ENCODE assay signal across 7 cellular contexts in genomic region chr12:15788266-15789214, GRCh38. TPM values are rescaled to one million over a fixed set of nuclear protein-coding genes. Genes with fewer than 3 reads are reported as not detected.
DNase-seq lines count a peak whose midpoint lies in the region; ATAC-seq, FAIRE-seq and TF ChIP-seq lines count a peak whose summit lies in the region.

No MANE protein-coding gene starts in this region.

- no peak for FAIRE-seq in H54 (lab: Jason Lieb, UNC)

- H3K9ac ChIP-seq in stomach smooth muscle (ENCODE audit: low read length in 2 of 2): peak overlapping the region; percentile 58 to 76

- TF ChIP-seq CTCF in GM13976 (IDR thresholded peaks at IDR 0.05; ENCODE audit: borderline replicate concordance, control extremely low read depth, extremely low read depth, insufficient read depth, missing control alignments): no peak
- TF ChIP-seq CTCF in lung (IDR thresholded peaks at IDR 0.05; ENCODE audit: control extremely low read depth, extremely low read depth): no peak

- H3K27me3 ChIP-seq in lung (ENCODE audit: control insufficient read depth, insufficient read depth) (no peaks in the 10 kb centered on the region), stomach smooth muscle (ENCODE audit: control insufficient read depth in 1 of 2, insufficient read depth in 2 of 2, low read length in 2 of 2) (no peaks in the 10 kb centered on the region)

- H3K27ac ChIP-seq in lung (ENCODE audit: low read depth in 1 of 2, low read length in 1 of 2): peak overlapping the region; percentile 83 to 94
- peak overlapping the region; percentile 62 for H3K27ac ChIP-seq in stomach smooth muscle (ENCODE audit: low read length)

- ATAC-seq in lung (ENCODE audit: insufficient read depth, low FRiP score): peak; percentile 22

- H3K4me3 Mint-ChIP-seq in T-helper 2 cell treated with Interferon-gamma antibody and Interleukin-4, amounts not matched to agents 5 μg/mL and 100 μg/mL, for 36 hours: peak overlapping the region; percentile 95

- H3K36me3 ChIP-seq in lung (ENCODE audit: control insufficient read depth in 2 of 2, insufficient read depth in 2 of 2, low read length in 2 of 2) (no peaks in the 10 kb centered on the region), stomach smooth muscle (ENCODE audit: control insufficient read depth in 2 of 2, insufficient read depth in 2 of 2, low read length in 2 of 2) (no peaks in the 10 kb centered on the region)

- peak overlapping the region; percentile 9 for H3K27ac Mint-ChIP-seq in T-helper 2 cell treated with Interferon-gamma antibody and Interleukin-4, amounts not matched to agents 5 μg/mL and 100 μg/mL, for 36 hours

- H3K36me3 Mint-ChIP-seq in T-helper 2 cell treated with Interferon-gamma antibody and Interleukin-4, amounts not matched to agents 5 μg/mL and 100 μg/mL, for 36 hours (ENCODE audit: low read depth): no peaks in the 10 kb centered on the region

- no peaks in the 10 kb centered on the region for H3K9me3 Mint-ChIP-seq in T-helper 2 cell treated with Interferon-gamma antibody and Interleukin-4, amounts not matched to agents 5 μg/mL and 100 μg/mL, for 36 hours

- H3K9me3 ChIP-seq in lung (ENCODE audit: control insufficient read depth in 2 of 2, insufficient read depth in 1 of 2, low read length in 1 of 2): no peaks in the 10 kb centered on the region
- H3K9me3 ChIP-seq in stomach smooth muscle (ENCODE audit: control insufficient read depth in 2 of 2, low read length in 2 of 2): no peaks in the 10 kb centered on the region

- TF ChIP-seq POLR2A in H54 (IDR thresholded peaks at IDR 0.05; ENCODE audit: low read depth, low read length): no peak

- peaks cover 64% of the 10 kb centered on the region for H3K27me3 Mint-ChIP-seq in T-helper 2 cell treated with Interferon-gamma antibody and Interleukin-4, amounts not matched to agents 5 μg/mL and 100 μg/mL, for 36 hours (ENCODE audit: low read depth)

- 1 to 2% methylated on average over 63 of the region's 63 CpGs for WGBS in lung, 2 donors

- H3K4me3 ChIP-seq in lung (peak overlapping the region; percentile 79), stomach smooth muscle (ENCODE audit: low read length in 2 of 2) (peak overlapping the region; percentile 79 to 90)

- peaks cover 16% of the 10 kb centered on the region for H3K4me1 Mint-ChIP-seq in T-helper 2 cell treated with Interferon-gamma antibody and Interleukin-4, amounts not matched to agents 5 μg/mL and 100 μg/mL, for 36 hours (ENCODE audit: low read depth)

- no peaks in the 10 kb centered on the region for H3K4me1 ChIP-seq in lung (ENCODE audit: control insufficient read depth in 2 of 2, insufficient read depth in 2 of 2, low read length in 2 of 2)
- H3K4me1 ChIP-seq in stomach smooth muscle (ENCODE audit: control insufficient read depth, insufficient read depth, low read length): peaks cover 5% of the 10 kb centered on the region

- peak; percentile 34 for DNase-seq in GM13976 (ENCODE audit: low spot score)
- peak; percentile 12 for DNase-seq in H54 (ENCODE audit: insufficient read length, low spot score)
- peak; percentile 39 for DNase-seq in KG1 (lab: John Stamatoyannopoulos, UW)
- DNase-seq in T-helper 2 cell treated with Interferon-gamma antibody and Interleukin-4, amounts not matched to agents 5 μg/mL and 100 μg/mL, for 36 hours (ENCODE audit: low spot score): no peak
- peak; percentile 5 for DNase-seq in effector CD4-positive, alpha-beta T cell
- peak; percentile 46 for DNase-seq in lung (ENCODE audit: low spot score)

- in situ Hi-C loops in GM13976 (cut with MboI; ENCODE audit: low sequenced_read_pairs, unreplicated experiment): no loop called here

RNA-seq across cellular contexts. Expression of gene EPS8, which starts 0.6 kb away (rescaled TPM):
- total RNA-seq in lung: 100 to 1,000 TPM in 1 of 2 donors, 10 to 100 TPM in 1; 64.4 to 153 TPM
- polyA plus RNA-seq in lung: 10 to 100 TPM; 30.1 to 33.4 TPM
